In the genomic region with DNA sequence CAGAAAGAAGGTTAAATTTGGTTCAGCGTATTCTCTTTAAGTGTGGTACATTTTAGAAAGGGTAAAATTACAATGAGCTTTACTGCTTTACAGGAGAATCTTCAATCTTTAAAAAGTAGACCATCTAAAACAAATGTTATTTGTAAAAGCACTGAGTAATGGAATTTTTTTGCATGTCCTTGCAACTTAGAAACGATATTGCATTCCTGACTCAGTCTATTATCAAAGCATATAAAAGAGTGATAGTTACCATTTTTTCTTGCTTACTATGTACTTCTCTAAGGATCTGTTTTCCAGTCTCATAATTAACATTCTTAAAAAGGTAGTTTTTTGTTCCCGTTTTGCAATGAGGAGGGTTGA, we compare ENCODE assay signal across 13 cellular contexts. TPM values are rescaled to one million over a fixed set of nuclear protein-coding genes. Genes with fewer than 3 reads are reported as not detected.
DNase-seq lines count a peak whose midpoint lies in the region; ATAC-seq and FAIRE-seq lines count a peak whose summit lies in the region.
"Had no signal": no experiment of that assay in that cellular context is flagged by ENCODE, and none has a peak within 500 bp of the region (broad histone marks: within the 10 kb centered on the region; RNA-seq: fewer than 3 reads in every experiment).

No MANE protein-coding gene starts in this region.

- peaks cover 74% of the 10 kb centered on the region for H3K4me1 Mint-ChIP-seq in activated T-cell treated with anti-CD3 and anti-CD28 coated beads, Interleukin-2, amount 50 U/mL, for 24 hours (ENCODE audit: low read depth)
- H3K4me1 Mint-ChIP-seq in activated naive CD8-positive, alpha-beta T cell treated with anti-CD3 and anti-CD28 coated beads, Interleukin-2, amount 10 ng/mL, durations not matched to agents 7 days and 5 days: peaks cover 62% of the 10 kb centered on the region
- H3K4me1 Mint-ChIP-seq: neural crest cell had no signal

- H3K9me3 Mint-ChIP-seq in activated T-cell treated with anti-CD3 and anti-CD28 coated beads, Interleukin-2, amount 50 U/mL, for 24 hours: no peaks in the 10 kb centered on the region
- peaks cover 1% of the 10 kb centered on the region for H3K9me3 Mint-ChIP-seq in activated naive CD8-positive, alpha-beta T cell treated with anti-CD3 and anti-CD28 coated beads, Interleukin-2, amount 10 ng/mL, durations not matched to agents 7 days and 5 days
- H3K9me3 Mint-ChIP-seq: neural crest cell had no signal

- no peak for DNase-seq in activated T-cell treated with anti-CD3 and anti-CD28 coated beads, Interleukin-2, amount 50 U/mL, for 24 hours
- no peak for DNase-seq in activated T-cell treated with anti-CD3 and anti-CD28 coated beads for 4 hours
- no peak for DNase-seq in Jurkat, Clone E6-1 (ENCODE audit: low read depth, low spot score)
- DNase-seq in activated naive CD8-positive, alpha-beta T cell treated with anti-CD3 and anti-CD28 coated beads, Interleukin-2, amount 10 ng/mL, durations not matched to agents 7 days and 5 days: no peak
- no peak for DNase-seq in urothelium cell line (ENCODE audit: low spot score)
- DNase-seq in dermis blood vessel endothelial cell: no peak
- DNase-seq in NCI-H146 treated with DMSO at 0.1 percent for 48 hours (lab: John Stamatoyannopoulos, UW; ENCODE audit: unreplicated experiment): no peak
- DNase-seq: mammary epithelial cell, NCI-H1417 had no signal

- H3K4me1 ChIP-seq in skeletal muscle satellite cell (ENCODE audit: control insufficient read depth, insufficient read depth, low read length): peaks cover 51% of the 10 kb centered on the region

- H3K9ac ChIP-seq in skeletal muscle satellite cell (ENCODE audit: low read depth, low read length): peak overlapping the region; percentile 20

- H3K27me3 ChIP-seq in skeletal muscle satellite cell (ENCODE audit: control insufficient read depth, insufficient read depth, low read length): no peaks in the 10 kb centered on the region

- no peaks in the 10 kb centered on the region for H3K9me3 ChIP-seq in skeletal muscle satellite cell (replicated peaks; ENCODE audit: low read length)

- peak overlapping the region; percentile 5 for H3K4me2 ChIP-seq in skeletal muscle satellite cell (ENCODE audit: low read length)

- no peak for FAIRE-seq in urothelium cell line (lab: Jason Lieb, UNC)
- FAIRE-seq: keratinocyte had no signal

- H3K4me3 Mint-ChIP-seq in activated T-cell treated with anti-CD3 and anti-CD28 coated beads, Interleukin-2, amount 50 U/mL, for 24 hours: peak overlapping the region; percentile 83
- peak overlapping the region; percentile 95 for H3K4me3 Mint-ChIP-seq in activated naive CD8-positive, alpha-beta T cell treated with anti-CD3 and anti-CD28 coated beads, Interleukin-2, amount 10 ng/mL, durations not matched to agents 7 days and 5 days
- H3K4me3 Mint-ChIP-seq: brain, neural crest cell had no signal

- peak overlapping the region; percentile 58 for H3K4me3 ChIP-seq in Jurkat, Clone E6-1 (ENCODE audit: low read length)
- no peak overlapping the region for H3K4me3 ChIP-seq in skeletal muscle satellite cell (ENCODE audit: low read length)

- H3K27ac Mint-ChIP-seq in activated T-cell treated with anti-CD3 and anti-CD28 coated beads, Interleukin-2, amount 50 U/mL, for 24 hours: peak overlapping the region; percentile 99
- peak overlapping the region; percentile 97 for H3K27ac Mint-ChIP-seq in activated naive CD8-positive, alpha-beta T cell treated with anti-CD3 and anti-CD28 coated beads, Interleukin-2, amount 10 ng/mL, durations not matched to agents 7 days and 5 days
- H3K27ac Mint-ChIP-seq: brain had no signal

- H3K36me3 ChIP-seq in skeletal muscle satellite cell (ENCODE audit: insufficient read depth, low read length): no peaks in the 10 kb centered on the region

- ATAC-seq in activated naive CD8-positive, alpha-beta T cell treated with anti-CD3 and anti-CD28 coated beads, Interleukin-2, amount 10 ng/mL, durations not matched to agents 7 days and 5 days (ENCODE audit: low read depth): no peak

- H3K36me3 Mint-ChIP-seq in activated T-cell treated with anti-CD3 and anti-CD28 coated beads, Interleukin-2, amount 50 U/mL, for 24 hours (ENCODE audit: low read depth): peaks cover 42% of the 10 kb centered on the region
- peaks cover 21% of the 10 kb centered on the region for H3K36me3 Mint-ChIP-seq in activated naive CD8-positive, alpha-beta T cell treated with anti-CD3 and anti-CD28 coated beads, Interleukin-2, amount 10 ng/mL, durations not matched to agents 7 days and 5 days
- H3K36me3 Mint-ChIP-seq: brain had no signal

- POLR2A ChIA-PET in activated naive CD8-positive, alpha-beta T cell treated with anti-CD3 and anti-CD28 coated beads, Interleukin-2, amount 10 ng/mL, durations not matched to agents 7 days and 5 days (lab: Charles Lee): interaction anchor here (0.7 to 2.2 kb wide), 10 partner anchors 10 to 230 kb away, joined by 3 to 11 read pairs (median 4); a partner anchor contains a TSS

- no peaks in the 10 kb centered on the region for H3K27me3 Mint-ChIP-seq in activated T-cell treated with anti-CD3 and anti-CD28 coated beads, Interleukin-2, amount 50 U/mL, for 24 hours
- H3K27me3 Mint-ChIP-seq in activated naive CD8-positive, alpha-beta T cell treated with anti-CD3 and anti-CD28 coated beads, Interleukin-2, amount 10 ng/mL, durations not matched to agents 7 days and 5 days: no peaks in the 10 kb centered on the region
- H3K27me3 Mint-ChIP-seq: brain had no signal

RNA-seq across cellular contexts. Expression of a gene that starts 55.5 kb away (rescaled TPM):
- 105 TPM for polyA plus RNA-seq in Jurkat, Clone E6-1 (2012; ENCODE audit: insufficient read depth, insufficient read length)
- total RNA-seq in activated naive CD8-positive, alpha-beta T cell treated with anti-CD3 and anti-CD28 coated beads, Interleukin-2, amount 10 ng/mL, durations not matched to agents 7 days and 5 days: 100 to 1,000 TPM; 121 to 122 TPM
- total RNA-seq in skeletal muscle satellite cell (2012; rRNA removed): 20.5 and 25.1 TPM in 2 replicates
- 13.6 and 15.9 TPM in 2 replicates for total RNA-seq in dermis blood vessel endothelial cell
